17 cellular contexts compared by ENCODE assay signal in the genomic region with DNA sequence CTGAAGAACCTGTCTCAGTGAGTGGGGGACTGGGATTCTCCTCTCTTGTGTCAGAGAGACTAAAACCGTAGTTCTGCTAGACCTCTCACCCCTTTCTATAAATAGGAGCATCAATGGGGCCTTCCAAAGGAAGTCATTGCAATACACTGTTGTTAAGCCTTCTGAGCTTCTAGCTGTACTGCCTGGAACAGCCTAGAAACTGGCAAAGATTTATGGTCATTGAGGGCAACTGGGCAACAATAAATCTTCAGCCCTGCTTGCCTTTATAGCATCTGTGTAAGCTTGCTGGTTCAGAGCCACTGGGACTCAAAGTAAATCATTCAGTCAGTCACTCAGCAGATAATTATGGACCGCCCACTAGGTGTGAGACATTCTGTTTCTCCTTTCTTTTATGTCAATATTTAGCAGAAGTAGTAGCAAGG. TPM values are rescaled to one million over a fixed set of nuclear protein-coding genes. Genes with fewer than 3 reads are reported as not detected.
A peak's percentile ranks its signal among the peaks of the same experiment; 100 is the strongest.
DNase-seq lines count a peak whose midpoint lies in the region; ATAC-seq and TF ChIP-seq lines count a peak whose summit lies in the region.
"Had no signal": no experiment of that assay in that cellular context is flagged by ENCODE, and none has a peak within 500 bp of the region (broad histone marks: within the 10 kb centered on the region; RNA-seq: fewer than 3 reads in every experiment).

No MANE protein-coding gene starts in this region.

- H3K4me1 ChIP-seq in GM23248 (ENCODE audit: insufficient read depth): peaks cover 22% of the 10 kb centered on the region
- H3K4me1 ChIP-seq in cardiac muscle cell (ENCODE audit: low read depth): peaks cover 38% of the 10 kb centered on the region
- H3K4me1 ChIP-seq: adrenal gland had no signal

- H3K9me3 ChIP-seq in GM23248 (ENCODE audit: low read depth): no peaks in the 10 kb centered on the region
- H3K9me3 ChIP-seq in cardiac muscle cell (ENCODE audit: low read depth): no peaks in the 10 kb centered on the region
- H3K9me3 ChIP-seq: adrenal gland had no signal

- in situ Hi-C loops in GM23248 (cut with MboI): no loop called here

- peaks cover 36% of the 10 kb centered on the region for H3K9me3 Mint-ChIP-seq in nephron progenitor cell
- H3K9me3 Mint-ChIP-seq: activated T-helper 17 cell treated with anti-CD3 and anti-CD28 coated beads, Interleukin-2, amount 50 U/mL, for 72 hours had no signal

- H3K27ac Mint-ChIP-seq in nephron progenitor cell: peak overlapping the region; percentile 8
- H3K27ac Mint-ChIP-seq: activated T-helper 17 cell treated with anti-CD3 and anti-CD28 coated beads, Interleukin-2, amount 50 U/mL, for 72 hours had no signal

- TF ChIP-seq CTCF in cardiac muscle cell (IDR thresholded peaks at IDR 0.05; ENCODE audit: low read depth, low read length): no peak
- TF ChIP-seq CTCF in nephron progenitor cell (IDR thresholded peaks at IDR 0.05): no peak

- H3K36me3 ChIP-seq in GM23248 (ENCODE audit: low read depth): no peaks in the 10 kb centered on the region
- H3K36me3 ChIP-seq in cardiac muscle cell: no peaks in the 10 kb centered on the region
- H3K36me3 ChIP-seq: adrenal gland, WERI-Rb-1 had no signal

- H3K79me2 ChIP-seq in GM23248 (ENCODE audit: insufficient read depth): peaks cover 31% of the 10 kb centered on the region

- H2AFZ ChIP-seq in GM23248: no peak overlapping the region

- no peak for ATAC-seq in HG03457 (IDR thresholded peaks at IDR 0.05; ENCODE audit: unreplicated experiment)
- no peak for ATAC-seq in GM19023 (IDR thresholded peaks at IDR 0.05; ENCODE audit: unreplicated experiment)
- ATAC-seq: activated T-helper 17 cell treated with anti-CD3 and anti-CD28 coated beads, Interleukin-2, amount 50 U/mL, for 72 hours; Panc1 had no signal

- H3K27me3 ChIP-seq in GM23248 (replicated peaks; ENCODE audit: insufficient read depth) (no peaks in the 10 kb centered on the region), cardiac muscle cell (no peaks in the 10 kb centered on the region)
- H3K27me3 ChIP-seq: adrenal gland had no signal

- H3K4me3 ChIP-seq in GM23248 (no peak overlapping the region), cardiac muscle cell (no peak overlapping the region)
- H3K4me3 ChIP-seq: adrenal gland had no signal

- 58 to 78% methylated on average over 2 of the region's 2 CpGs for WGBS in GM23248 (ENCODE audit: low coverage in 1 of 2, low lambda C conversion rate in 2 of 2, missing lambda C conversion rate in 2 of 2), 2 experiments

- no peak overlapping the region for H3K4me2 ChIP-seq in GM23248 (ENCODE audit: unreplicated experiment)

- peaks cover 57% of the 10 kb centered on the region for H3K4me1 Mint-ChIP-seq in nephron progenitor cell
- H3K4me1 Mint-ChIP-seq: activated T-helper 17 cell treated with anti-CD3 and anti-CD28 coated beads, Interleukin-2, amount 50 U/mL, for 72 hours had no signal

- DNase-seq in GM23248 (peak; percentile 35), NCI-H2227 treated with DMSO at 0.1 percent for 48 hours (lab: John Stamatoyannopoulos, UW) (peak; percentile 82), cardiac muscle cell (ENCODE audit: low read depth in 1 of 2, low spot score in 1 of 2) (peak in 1 of 2 donors; percentile 47), nephron progenitor cell (peak; percentile 73), ecto neural progenitor cell (ENCODE audit: low spot score) (no peak), D341Med (ENCODE audit: low spot score) (no peak)
- DNase-seq: adrenal gland; GF-D8; NCI-H1694; NCI-H510A treated with DMSO at 0.1 percent for 48 hours; stimulated activated naive CD4-positive, alpha-beta T cell treated with Interleukin-2 at 50 U/mL for 16 hours; WERI-Rb-1 had no signal

- peaks cover 80% of the 10 kb centered on the region for H3K27me3 Mint-ChIP-seq in nephron progenitor cell (ENCODE audit: low read depth, poor library complexity)

- H3K4me3 Mint-ChIP-seq in nephron progenitor cell: no peak overlapping the region
- H3K4me3 Mint-ChIP-seq: activated T-helper 17 cell treated with anti-CD3 and anti-CD28 coated beads, Interleukin-2, amount 50 U/mL, for 72 hours had no signal

- H3K27ac ChIP-seq in GM23248 (no peak overlapping the region), cardiac muscle cell (peak overlapping the region; percentile 65)
- H3K27ac ChIP-seq: adrenal gland, WERI-Rb-1 had no signal

- H3K36me3 Mint-ChIP-seq in nephron progenitor cell (ENCODE audit: low read depth): peaks cover 27% of the 10 kb centered on the region

- H4K20me1 ChIP-seq in GM23248 (ENCODE audit: insufficient read depth): no peaks in the 10 kb centered on the region

- H3F3A ChIP-seq in GM23248 (ENCODE audit: insufficient read depth): no peaks in the 10 kb centered on the region

- no peaks in the 10 kb centered on the region for H3K9me2 ChIP-seq in GM23248 (ENCODE audit: insufficient read depth)

- H3K9ac ChIP-seq in GM23248: no peak overlapping the region

RNA-seq across cellular contexts. Expression of a gene that starts 53.2 kb away (rescaled TPM):
- total RNA-seq in GM23248 (2014; rRNA removed; shearing (Covaris generic)): 6.3 and 8.2 TPM in 2 replicates
- polyA plus RNA-seq in GM23248 (2016; fragmentation: Nextera tagmentation; extraction: Ambion mirVana) (9.4 and 10.1 TPM in 2 replicates), cardiac muscle cell (190 and 273 TPM in 2 replicates)
- total RNA-seq in cardiac muscle cell: 104 and 106 TPM in 2 replicates
- total RNA-seq: activated T-helper 17 cell treated with anti-CD3 and anti-CD28 coated beads, Interleukin-2, amount 50 U/mL, for 72 hours; endothelial cell of umbilical vein had no signal
- polyA plus RNA-seq: endothelial cell of umbilical vein had no signal

Comparison
In these comparisons a context has a peak if more than half of its experiments do, and no peak if none do; other contexts are left out.
1. DNase-seq: peak in GM23248 (single experiment), NCI-H2227 treated with DMSO at 0.1 percent for 48 hours (single experiment) and nephron progenitor cell (single experiment); none in ecto neural progenitor cell (single experiment) and D341Med (single experiment).
2. RNA of a gene that starts 53.2 kb away (total RNA-seq): 104 to 106 TPM in cardiac muscle cell; 6.3 to 8.2 TPM in GM23248; every median in the first group is over 10 times any median in the second.